1 cellular context compared by ENCODE assay signal in the genomic region with DNA sequence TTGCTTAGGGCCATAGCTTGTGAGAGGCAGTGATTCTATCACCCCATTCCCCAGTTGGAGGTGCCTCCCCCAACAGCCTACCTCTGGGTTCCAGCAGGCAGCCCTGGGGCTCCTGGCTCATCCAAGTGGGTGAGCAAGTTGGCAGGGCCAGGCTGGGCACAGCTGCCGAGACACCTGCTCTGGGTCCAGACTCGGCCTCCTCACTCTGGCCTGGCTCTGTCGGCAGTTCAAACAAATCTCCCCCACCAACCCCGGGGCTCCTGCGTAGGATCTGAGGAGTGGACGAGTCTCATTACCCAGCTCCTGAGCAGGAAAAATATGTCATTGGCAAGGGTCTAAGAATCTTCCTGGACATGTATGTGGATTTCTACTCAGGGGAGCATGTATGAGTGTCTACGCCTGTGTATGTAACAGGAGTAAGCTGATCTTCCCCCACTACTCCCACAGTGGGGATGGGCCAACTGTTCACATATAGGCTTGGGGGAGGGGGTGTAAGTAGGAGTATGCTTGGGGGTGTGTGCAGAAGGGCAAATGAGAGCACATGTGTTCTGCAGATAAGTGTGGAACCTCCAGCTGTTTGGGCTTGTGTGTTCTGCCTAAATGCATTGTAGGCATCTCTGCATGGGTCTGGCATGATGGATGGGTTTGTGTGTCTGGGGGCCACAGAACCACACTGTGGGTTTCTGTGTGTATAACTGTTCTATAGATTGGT.
TF ChIP-seq lines count a peak whose summit lies in the region.

No MANE protein-coding gene starts in this region.

TF ChIP-seq in WTC11, 78 proteins besides CTCF, POLR2A, EP300 and RAD21 (continued from another document):
- TF ChIP-seq NR3C1 (CRISPR knock-in tag; conservative IDR thresholded peaks at IDR 0.05; ENCODE audit: low read depth) = no peak
- peak; percentile 28; the same call in 1 of the 2 replicates for TF ChIP-seq FOXP1 (CRISPR knock-in tag; IDR thresholded peaks at IDR 0.05; ENCODE audit: borderline replicate concordance)
- TF ChIP-seq TCF7 (CRISPR knock-in tag; IDR thresholded peaks at IDR 0.05; ENCODE audit: low read depth) = no peak
- TF ChIP-seq ZNF317 (CRISPR knock-in tag; IDR thresholded peaks at IDR 0.05; ENCODE audit: borderline replicate concordance, low read depth) = no peak
- no peak for TF ChIP-seq MXD4 (CRISPR knock-in tag; IDR thresholded peaks at IDR 0.05; ENCODE audit: borderline replicate concordance)
- TF ChIP-seq ATF1 (CRISPR knock-in tag; IDR thresholded peaks at IDR 0.05) = 0 out of 2 replicates have a peak, but pooled peaks have one; percentile 26
- TF ChIP-seq RORB (CRISPR knock-in tag; IDR thresholded peaks at IDR 0.05) = peak; percentile 54
- TF ChIP-seq TP53 (CRISPR knock-in tag; IDR thresholded peaks at IDR 0.05) = no peak
- no peak for TF ChIP-seq NR1H2 (CRISPR knock-in tag; IDR thresholded peaks at IDR 0.05)
- TF ChIP-seq, protein P1, sequence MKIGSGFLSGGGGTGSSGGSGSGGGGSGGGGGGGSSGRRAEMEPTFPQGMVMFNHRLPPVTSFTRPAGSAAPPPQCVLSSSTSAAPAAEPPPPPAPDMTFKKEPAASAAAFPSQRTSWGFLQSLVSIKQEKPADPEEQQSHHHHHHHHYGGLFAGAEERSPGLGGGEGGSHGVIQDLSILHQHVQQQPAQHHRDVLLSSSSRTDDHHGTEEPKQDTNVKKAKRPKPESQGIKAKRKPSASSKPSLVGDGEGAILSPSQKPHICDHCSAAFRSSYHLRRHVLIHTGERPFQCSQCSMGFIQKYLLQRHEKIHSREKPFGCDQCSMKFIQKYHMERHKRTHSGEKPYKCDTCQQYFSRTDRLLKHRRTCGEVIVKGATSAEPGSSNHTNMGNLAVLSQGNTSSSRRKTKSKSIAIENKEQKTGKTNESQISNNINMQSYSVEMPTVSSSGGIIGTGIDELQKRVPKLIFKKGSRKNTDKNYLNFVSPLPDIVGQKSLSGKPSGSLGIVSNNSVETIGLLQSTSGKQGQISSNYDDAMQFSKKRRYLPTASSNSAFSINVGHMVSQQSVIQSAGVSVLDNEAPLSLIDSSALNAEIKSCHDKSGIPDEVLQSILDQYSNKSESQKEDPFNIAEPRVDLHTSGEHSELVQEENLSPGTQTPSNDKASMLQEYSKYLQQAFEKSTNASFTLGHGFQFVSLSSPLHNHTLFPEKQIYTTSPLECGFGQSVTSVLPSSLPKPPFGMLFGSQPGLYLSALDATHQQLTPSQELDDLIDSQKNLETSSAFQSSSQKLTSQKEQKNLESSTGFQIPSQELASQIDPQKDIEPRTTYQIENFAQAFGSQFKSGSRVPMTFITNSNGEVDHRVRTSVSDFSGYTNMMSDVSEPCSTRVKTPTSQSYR (CRISPR knock-in tag; IDR thresholded peaks at IDR 0.05) = no peak
- TF ChIP-seq, protein P2, sequence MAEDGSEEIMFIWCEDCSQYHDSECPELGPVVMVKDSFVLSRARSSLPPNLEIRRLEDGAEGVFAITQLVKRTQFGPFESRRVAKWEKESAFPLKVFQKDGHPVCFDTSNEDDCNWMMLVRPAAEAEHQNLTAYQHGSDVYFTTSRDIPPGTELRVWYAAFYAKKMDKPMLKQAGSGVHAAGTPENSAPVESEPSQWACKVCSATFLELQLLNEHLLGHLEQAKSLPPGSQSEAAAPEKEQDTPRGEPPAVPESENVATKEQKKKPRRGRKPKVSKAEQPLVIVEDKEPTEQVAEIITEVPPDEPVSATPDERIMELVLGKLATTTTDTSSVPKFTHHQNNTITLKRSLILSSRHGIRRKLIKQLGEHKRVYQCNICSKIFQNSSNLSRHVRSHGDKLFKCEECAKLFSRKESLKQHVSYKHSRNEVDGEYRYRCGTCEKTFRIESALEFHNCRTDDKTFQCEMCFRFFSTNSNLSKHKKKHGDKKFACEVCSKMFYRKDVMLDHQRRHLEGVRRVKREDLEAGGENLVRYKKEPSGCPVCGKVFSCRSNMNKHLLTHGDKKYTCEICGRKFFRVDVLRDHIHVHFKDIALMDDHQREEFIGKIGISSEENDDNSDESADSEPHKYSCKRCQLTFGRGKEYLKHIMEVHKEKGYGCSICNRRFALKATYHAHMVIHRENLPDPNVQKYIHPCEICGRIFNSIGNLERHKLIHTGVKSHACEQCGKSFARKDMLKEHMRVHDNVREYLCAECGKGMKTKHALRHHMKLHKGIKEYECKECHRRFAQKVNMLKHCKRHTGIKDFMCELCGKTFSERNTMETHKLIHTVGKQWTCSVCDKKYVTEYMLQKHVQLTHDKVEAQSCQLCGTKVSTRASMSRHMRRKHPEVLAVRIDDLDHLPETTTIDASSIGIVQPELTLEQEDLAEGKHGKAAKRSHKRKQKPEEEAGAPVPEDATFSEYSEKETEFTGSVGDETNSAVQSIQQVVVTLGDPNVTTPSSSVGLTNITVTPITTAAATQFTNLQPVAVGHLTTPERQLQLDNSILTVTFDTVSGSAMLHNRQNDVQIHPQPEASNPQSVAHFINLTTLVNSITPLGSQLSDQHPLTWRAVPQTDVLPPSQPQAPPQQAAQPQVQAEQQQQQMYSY (CRISPR knock-in tag; IDR thresholded peaks at IDR 0.05) = no peak
- no peak for TF ChIP-seq HMGA2 (CRISPR knock-in tag; IDR thresholded peaks at IDR 0.05)
- no peak for TF ChIP-seq MYBL2 (CRISPR knock-in tag; IDR thresholded peaks at IDR 0.05)
- TF ChIP-seq, protein P3, sequence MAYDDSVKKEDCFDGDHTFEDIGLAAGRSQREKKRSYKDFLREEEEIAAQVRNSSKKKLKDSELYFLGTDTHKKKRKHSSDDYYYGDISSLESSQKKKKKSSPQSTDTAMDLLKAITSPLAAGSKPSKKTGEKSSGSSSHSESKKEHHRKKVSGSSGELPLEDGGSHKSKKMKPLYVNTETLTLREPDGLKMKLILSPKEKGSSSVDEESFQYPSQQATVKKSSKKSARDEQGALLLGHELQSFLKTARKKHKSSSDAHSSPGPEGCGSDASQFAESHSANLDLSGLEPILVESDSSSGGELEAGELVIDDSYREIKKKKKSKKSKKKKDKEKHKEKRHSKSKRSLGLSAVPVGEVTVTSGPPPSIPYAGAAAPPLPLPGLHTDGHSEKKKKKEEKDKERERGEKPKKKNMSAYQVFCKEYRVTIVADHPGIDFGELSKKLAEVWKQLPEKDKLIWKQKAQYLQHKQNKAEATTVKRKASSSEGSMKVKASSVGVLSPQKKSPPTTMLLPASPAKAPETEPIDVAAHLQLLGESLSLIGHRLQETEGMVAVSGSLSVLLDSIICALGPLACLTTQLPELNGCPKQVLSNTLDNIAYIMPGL (CRISPR knock-in tag; IDR thresholded peaks at IDR 0.05) = no peak
- TF ChIP-seq, protein P4, sequence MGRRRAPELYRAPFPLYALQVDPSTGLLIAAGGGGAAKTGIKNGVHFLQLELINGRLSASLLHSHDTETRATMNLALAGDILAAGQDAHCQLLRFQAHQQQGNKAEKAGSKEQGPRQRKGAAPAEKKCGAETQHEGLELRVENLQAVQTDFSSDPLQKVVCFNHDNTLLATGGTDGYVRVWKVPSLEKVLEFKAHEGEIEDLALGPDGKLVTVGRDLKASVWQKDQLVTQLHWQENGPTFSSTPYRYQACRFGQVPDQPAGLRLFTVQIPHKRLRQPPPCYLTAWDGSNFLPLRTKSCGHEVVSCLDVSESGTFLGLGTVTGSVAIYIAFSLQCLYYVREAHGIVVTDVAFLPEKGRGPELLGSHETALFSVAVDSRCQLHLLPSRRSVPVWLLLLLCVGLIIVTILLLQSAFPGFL (CRISPR knock-in tag; IDR thresholded peaks at IDR 0.05; ENCODE audit: borderline replicate concordance) = no peak
- no peak for TF ChIP-seq SOX15 (CRISPR knock-in tag; IDR thresholded peaks at IDR 0.05)
- TF ChIP-seq, protein P5, sequence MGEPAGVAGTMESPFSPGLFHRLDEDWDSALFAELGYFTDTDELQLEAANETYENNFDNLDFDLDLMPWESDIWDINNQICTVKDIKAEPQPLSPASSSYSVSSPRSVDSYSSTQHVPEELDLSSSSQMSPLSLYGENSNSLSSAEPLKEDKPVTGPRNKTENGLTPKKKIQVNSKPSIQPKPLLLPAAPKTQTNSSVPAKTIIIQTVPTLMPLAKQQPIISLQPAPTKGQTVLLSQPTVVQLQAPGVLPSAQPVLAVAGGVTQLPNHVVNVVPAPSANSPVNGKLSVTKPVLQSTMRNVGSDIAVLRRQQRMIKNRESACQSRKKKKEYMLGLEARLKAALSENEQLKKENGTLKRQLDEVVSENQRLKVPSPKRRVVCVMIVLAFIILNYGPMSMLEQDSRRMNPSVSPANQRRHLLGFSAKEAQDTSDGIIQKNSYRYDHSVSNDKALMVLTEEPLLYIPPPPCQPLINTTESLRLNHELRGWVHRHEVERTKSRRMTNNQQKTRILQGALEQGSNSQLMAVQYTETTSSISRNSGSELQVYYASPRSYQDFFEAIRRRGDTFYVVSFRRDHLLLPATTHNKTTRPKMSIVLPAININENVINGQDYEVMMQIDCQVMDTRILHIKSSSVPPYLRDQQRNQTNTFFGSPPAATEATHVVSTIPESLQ (CRISPR knock-in tag; IDR thresholded peaks at IDR 0.05) = no peak
- TF ChIP-seq ELF4 (CRISPR knock-in tag; IDR thresholded peaks at IDR 0.05; ENCODE audit: low read depth) = no peak
- TF ChIP-seq, protein P6, sequence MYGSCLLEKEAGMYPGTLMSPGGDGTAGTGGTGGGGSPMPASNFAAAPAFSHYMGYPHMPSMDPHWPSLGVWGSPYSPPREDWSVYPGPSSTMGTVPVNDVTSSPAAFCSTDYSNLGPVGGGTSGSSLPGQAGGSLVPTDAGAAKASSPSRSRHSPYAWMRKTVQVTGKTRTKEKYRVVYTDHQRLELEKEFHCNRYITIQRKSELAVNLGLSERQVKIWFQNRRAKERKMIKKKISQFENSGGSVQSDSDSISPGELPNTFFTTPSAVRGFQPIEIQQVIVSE (CRISPR knock-in tag; IDR thresholded peaks at IDR 0.05; ENCODE audit: borderline replicate concordance) = peak; percentile 40; the same call in 1 of the 2 replicates
- TF ChIP-seq, protein P7, sequence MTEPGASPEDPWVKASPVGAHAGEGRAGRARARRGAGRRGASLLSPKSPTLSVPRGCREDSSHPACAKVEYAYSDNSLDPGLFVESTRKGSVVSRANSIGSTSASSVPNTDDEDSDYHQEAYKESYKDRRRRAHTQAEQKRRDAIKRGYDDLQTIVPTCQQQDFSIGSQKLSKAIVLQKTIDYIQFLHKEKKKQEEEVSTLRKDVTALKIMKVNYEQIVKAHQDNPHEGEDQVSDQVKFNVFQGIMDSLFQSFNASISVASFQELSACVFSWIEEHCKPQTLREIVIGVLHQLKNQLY (CRISPR knock-in tag; IDR thresholded peaks at IDR 0.05) = 0 out of 2 replicates have a peak, but pooled peaks have one; percentile 35
- peak; percentile 91 for TF ChIP-seq EMX1 (CRISPR knock-in tag; IDR thresholded peaks at IDR 0.05)
- no peak for TF ChIP-seq GRHL2 (CRISPR knock-in tag; IDR thresholded peaks at IDR 0.05; ENCODE audit: insufficient replicate concordance, severe bottlenecking)
- no peak for TF ChIP-seq ESRRA (CRISPR knock-in tag; IDR thresholded peaks at IDR 0.05; ENCODE audit: borderline replicate concordance)
